ENCODE assay signal across 9 cellular contexts in genomic region chr3:186514296-186515002, GRCh38. TPM values are rescaled to one million over a fixed set of nuclear protein-coding genes. Genes with fewer than 3 reads are reported as not detected.
A peak's percentile ranks its signal among the peaks of the same experiment; 100 is the strongest.
DNase-seq lines count a peak whose midpoint lies in the region; FAIRE-seq and TF ChIP-seq lines count a peak whose summit lies in the region.
"Had no signal": no experiment of that assay in that cellular context is flagged by ENCODE, and none has a peak within 500 bp of the region (broad histone marks: within the 10 kb centered on the region; RNA-seq: fewer than 3 reads in every experiment).

No MANE protein-coding gene starts in this region.

- no peak for FAIRE-seq in small intestine (lab: Jason Lieb, UNC)

- POLR2A ChIA-PET in activated CD4-positive, alpha-beta memory T cell treated with anti-CD3 and anti-CD28 coated beads for 36 hours (lab: Charles Lee), result no interaction called here
- POLR2A ChIA-PET in activated CD4-positive, alpha-beta memory T cell treated with anti-CD3 and anti-CD28 coated beads, Interleukin-2, amount 10 ng/mL, durations not matched to agents 7 days and 5 days (lab: Charles Lee), result no interaction called here

- intact Hi-C loops in activated CD4-positive, alpha-beta memory T cell treated with anti-CD3 and anti-CD28 coated beads for 36 hours (cut with micrococcal nuclease), result loop anchor here (1.0 to 5.0 kb wide), 4 partner anchors 20 to 102 kb away; no protein-coding TSS in a partner anchor
- intact Hi-C loops in dorsolateral prefrontal cortex (cut with DNase I), result no loop called here
- intact Hi-C loops in spleen (cut with DNase I; ENCODE audit: low total_unique reads), result no loop called here

- H3K9me3 ChIP-seq in small intestine (ENCODE audit: control insufficient read depth, low read depth) (no peaks in the 10 kb centered on the region), spleen (peaks cover 0 to 8% (median 0%) of the 10 kb centered on the region in 8 donors)

- peak; percentile 48 for TF ChIP-seq CTCF in NB4 (IDR thresholded peaks at IDR 0.05; ENCODE audit: low read depth, low read length)
- peak in 33 of 56 donors; percentile 4 to 53 (median 30) for TF ChIP-seq CTCF in dorsolateral prefrontal cortex (IDR thresholded peaks at IDR 0.05 in 54 of 56, conservative IDR thresholded peaks at IDR 0.05 in 2 of 56; ENCODE audit: low read depth in 1 of 56, partially characterized antibody in 56 of 56)
- peak in 5 of 11 experiments; percentile 12 to 47 (median 40) for TF ChIP-seq CTCF in spleen (IDR thresholded peaks at IDR 0.05 in 8 of 11, conservative IDR thresholded peaks at IDR 0.05 in 3 of 11)

- H3K27me3 Mint-ChIP-seq in activated CD4-positive, alpha-beta memory T cell treated with anti-CD3 and anti-CD28 coated beads for 36 hours, result no peaks in the 10 kb centered on the region
- peaks cover 7% of the 10 kb centered on the region for H3K27me3 Mint-ChIP-seq in activated CD4-positive, alpha-beta memory T cell treated with anti-CD3 and anti-CD28 coated beads, Interleukin-2, amount 10 ng/mL, durations not matched to agents 7 days and 5 days

- H3K9me3 Mint-ChIP-seq in activated CD4-positive, alpha-beta memory T cell treated with anti-CD3 and anti-CD28 coated beads for 36 hours, result peaks cover 6% of the 10 kb centered on the region
- no peaks in the 10 kb centered on the region for H3K9me3 Mint-ChIP-seq in activated CD4-positive, alpha-beta memory T cell treated with anti-CD3 and anti-CD28 coated beads, Interleukin-2, amount 10 ng/mL, durations not matched to agents 7 days and 5 days

- TF ChIP-seq POLR2A in NB4 (IDR thresholded peaks at IDR 0.05; ENCODE audit: extremely low read depth, insufficient read length) (no peak), spleen (IDR thresholded peaks at IDR 0.05) (no peak)

- CTCF ChIA-PET in activated CD4-positive, alpha-beta memory T cell treated with anti-CD3 and anti-CD28 coated beads for 36 hours (lab: Charles Lee), result interaction anchor here (1.2 to 1.5 kb wide), 2 partner anchors 20 to 22 kb away, joined by 4 to 5 read pairs; no protein-coding TSS in a partner anchor
- CTCF ChIA-PET in activated CD4-positive, alpha-beta memory T cell treated with anti-CD3 and anti-CD28 coated beads, Interleukin-2, amount 10 ng/mL, durations not matched to agents 7 days and 5 days (lab: Charles Lee), result no interaction called here

- 47 to 81% (median 51%) methylated on average over 3 of the region's 3 CpGs for WGBS in small intestine, 3 donors
- WGBS in spleen, 5 donors, result 76 to 90% (median 83%) methylated on average over 3 of the region's 3 CpGs

- peaks cover 96% of the 10 kb centered on the region for H3K4me1 Mint-ChIP-seq in activated CD4-positive, alpha-beta memory T cell treated with anti-CD3 and anti-CD28 coated beads for 36 hours (ENCODE audit: low read depth)
- peaks cover 34% of the 10 kb centered on the region for H3K4me1 Mint-ChIP-seq in activated CD4-positive, alpha-beta memory T cell treated with anti-CD3 and anti-CD28 coated beads, Interleukin-2, amount 10 ng/mL, durations not matched to agents 7 days and 5 days

- H3K36me3 Mint-ChIP-seq in activated CD4-positive, alpha-beta memory T cell treated with anti-CD3 and anti-CD28 coated beads for 36 hours, result peaks cover 3% of the 10 kb centered on the region
- H3K36me3 Mint-ChIP-seq in activated CD4-positive, alpha-beta memory T cell treated with anti-CD3 and anti-CD28 coated beads, Interleukin-2, amount 10 ng/mL, durations not matched to agents 7 days and 5 days (ENCODE audit: low read depth), result no peaks in the 10 kb centered on the region

- peaks cover 0 to 3% (median 0%) of the 10 kb centered on the region in 45 donors for H3K27me3 ChIP-seq in dorsolateral prefrontal cortex
- H3K27me3 ChIP-seq in small intestine (ENCODE audit: control insufficient read depth in 2 of 2, insufficient read depth in 2 of 2, low read length in 2 of 2), result no peaks in the 10 kb centered on the region
- peaks cover 0 to 4% (median 0%) of the 10 kb centered on the region in 7 donors for H3K27me3 ChIP-seq in spleen (replicated peaks in 1 of 7)

- peak overlapping the region; percentile 81 for H3K27ac Mint-ChIP-seq in activated CD4-positive, alpha-beta memory T cell treated with anti-CD3 and anti-CD28 coated beads for 36 hours
- H3K27ac Mint-ChIP-seq in activated CD4-positive, alpha-beta memory T cell treated with anti-CD3 and anti-CD28 coated beads, Interleukin-2, amount 10 ng/mL, durations not matched to agents 7 days and 5 days, result no peak overlapping the region

- H3K36me3 ChIP-seq in small intestine (ENCODE audit: control insufficient read depth in 2 of 2, insufficient read depth in 2 of 2, low read length in 2 of 2), result no peaks in the 10 kb centered on the region
- no peaks in the 10 kb centered on the region for H3K36me3 ChIP-seq in spleen

- H3K4me1 ChIP-seq in small intestine (ENCODE audit: control insufficient read depth in 2 of 2, insufficient read depth in 1 of 2, low read depth in 1 of 2, low read length in 1 of 2) (no peaks in the 10 kb centered on the region), spleen (peaks cover 3 to 33% (median 22%) of the 10 kb centered on the region in 6 donors)

- H3K27ac ChIP-seq in dorsolateral prefrontal cortex (no peak overlapping the region), small intestine (ENCODE audit: low read depth in 1 of 2, low read length in 1 of 2) (no peak overlapping the region), spleen (no peak overlapping the region)

- DNase-seq in activated CD4-positive, alpha-beta memory T cell treated with anti-CD3 and anti-CD28 coated beads for 36 hours, result peak; percentile 72
- no peak for DNase-seq in activated CD4-positive, alpha-beta memory T cell treated with anti-CD3 and anti-CD28 coated beads, Interleukin-2, amount 10 ng/mL, durations not matched to agents 7 days and 5 days
- peak; percentile 79 for DNase-seq in NB4 (ENCODE audit: low read depth)
- DNase-seq in dorsolateral prefrontal cortex, result no peak
- peak; percentile 18 for DNase-seq in small intestine
- DNase-seq in NCI-H1436 (lab: John Stamatoyannopoulos, UW), result no peak
- no peak for DNase-seq in spleen
- no peak for DNase-seq in T-helper 9 cell
- DNase-seq: DMS79 treated with DMSO at 0.1 percent for 48 hours had no signal

- no peak overlapping the region for H3K4me3 ChIP-seq in NB4 (ENCODE audit: low read depth, low read length)
- H3K4me3 ChIP-seq in dorsolateral prefrontal cortex, result no peak overlapping the region
- H3K4me3 ChIP-seq in small intestine (ENCODE audit: low read depth in 1 of 2, low read length in 2 of 2), result no peak overlapping the region
- H3K4me3 ChIP-seq in spleen, result no peak overlapping the region

- H3K4me3 Mint-ChIP-seq in activated CD4-positive, alpha-beta memory T cell treated with anti-CD3 and anti-CD28 coated beads for 36 hours, result no peak overlapping the region
- H3K4me3 Mint-ChIP-seq in activated CD4-positive, alpha-beta memory T cell treated with anti-CD3 and anti-CD28 coated beads, Interleukin-2, amount 10 ng/mL, durations not matched to agents 7 days and 5 days, result no peak overlapping the region

RNA-seq across cellular contexts. Expression of gene CRYGS, which starts 29.7 kb away (rescaled TPM):
- total RNA-seq in activated CD4-positive, alpha-beta memory T cell treated with anti-CD3 and anti-CD28 coated beads for 36 hours, result 1 to 10 TPM; 2.5 to 2.7 TPM
- total RNA-seq in activated CD4-positive, alpha-beta memory T cell treated with anti-CD3 and anti-CD28 coated beads, Interleukin-2, amount 10 ng/mL, durations not matched to agents 7 days and 5 days, result 1 to 10 TPM; 4.1 to 4.8 TPM
- total RNA-seq in dorsolateral prefrontal cortex (10 to 100 TPM in 6 of 120 experiments, 1 to 10 TPM in 114; 2.6 to 11.3 (median 6.5) TPM), spleen (1 to 10 TPM; 4.2 to 7.7 (median 5.9) TPM)
- polyA plus RNA-seq in small intestine (1 to 10 TPM; 2.0 to 7.4 (median 5.7) TPM), spleen (10 to 100 TPM in 2 of 3 donors, 1 to 10 TPM in 1; 7.7 to 24.8 (median 12.1) TPM)

RNA-seq across cellular contexts. Expression of gene TBCCD1, which starts 52.7 kb away (rescaled TPM):
- total RNA-seq in activated CD4-positive, alpha-beta memory T cell treated with anti-CD3 and anti-CD28 coated beads for 36 hours, result 10 to 100 TPM; 10.6 to 12.1 TPM
- 10 to 100 TPM; 11.9 to 13.5 TPM for total RNA-seq in activated CD4-positive, alpha-beta memory T cell treated with anti-CD3 and anti-CD28 coated beads, Interleukin-2, amount 10 ng/mL, durations not matched to agents 7 days and 5 days
- total RNA-seq in dorsolateral prefrontal cortex (10 to 100 TPM in 112 of 120 experiments, 1 to 10 TPM in 8; 9.0 to 18.1 (median 12.5) TPM), spleen (10 to 100 TPM in 6 of 7 donors, 1 to 10 TPM in 1; 9.8 to 22.1 (median 14.4) TPM)
- polyA plus RNA-seq in small intestine (1 to 10 TPM; 3.2 to 6.0 (median 4.7) TPM), spleen (1 to 10 TPM; 3.7 to 5.1 (median 3.9) TPM)

RNA-seq across cellular contexts. Expression of gene DNAJB11, which starts 56.1 kb away (rescaled TPM):
- 10 to 100 TPM; 36.9 to 39.5 TPM for total RNA-seq in activated CD4-positive, alpha-beta memory T cell treated with anti-CD3 and anti-CD28 coated beads for 36 hours
- 10 to 100 TPM; 50.7 to 55.7 TPM for total RNA-seq in activated CD4-positive, alpha-beta memory T cell treated with anti-CD3 and anti-CD28 coated beads, Interleukin-2, amount 10 ng/mL, durations not matched to agents 7 days and 5 days
- 10 to 100 TPM; 13.8 to 50.8 (median 25.0) TPM for total RNA-seq in dorsolateral prefrontal cortex
- 10 to 100 TPM; 36.7 to 86.6 (median 41.8) TPM for polyA plus RNA-seq in small intestine
- total RNA-seq in spleen, result 10 to 100 TPM; 33.0 to 98.2 (median 48.6) TPM
- polyA plus RNA-seq in spleen, result 10 to 100 TPM; 27.5 to 29.1 (median 27.8) TPM

Comparison
In these comparisons a context has a peak if more than half of its experiments do, and no peak if none do; other contexts are left out.
1. DNase-seq: peak in activated CD4-positive, alpha-beta memory T cell treated with anti-CD3 and anti-CD28 coated beads for 36 hours (single experiment), NB4 (single experiment) and small intestine (single experiment); none in activated CD4-positive, alpha-beta memory T cell treated with anti-CD3 and anti-CD28 coated beads, Interleukin-2, amount 10 ng/mL, durations not matched to agents 7 days and 5 days (single experiment), dorsolateral prefrontal cortex (0 of 10), NCI-H1436 (single experiment), spleen (single experiment) and T-helper 9 cell (single experiment).